In genomic region chr17:30790279-30790678, GRCh38 we compare ENCODE assay signal across 15 cellular contexts. TPM values are rescaled to one million over a fixed set of nuclear protein-coding genes. Genes with fewer than 3 reads are reported as not detected.
DNase-seq lines count a peak whose midpoint lies in the region; ATAC-seq, FAIRE-seq and TF ChIP-seq lines count a peak whose summit lies in the region.
"Had no signal": no experiment of that assay in that cellular context is flagged by ENCODE, and none has a peak within 500 bp of the region (broad histone marks: within the 10 kb centered on the region; RNA-seq: fewer than 3 reads in every experiment).

No MANE protein-coding gene starts in this region.

- H3K23ac ChIP-seq in mesenchymal stem cell (ENCODE audit: low read length in 2 of 2): no peak overlapping the region

- FAIRE-seq in GM19239 (lab: Jason Lieb, UNC): peak; percentile 66
- FAIRE-seq: D721Med had no signal

- H3K9ac ChIP-seq in mesenchymal stem cell (ENCODE audit: low read length) (no peak overlapping the region), colonic mucosa (ENCODE audit: low read depth in 2 of 2, low read length in 2 of 2) (no peak overlapping the region)

- peak overlapping the region; percentile 86 to 95 (median 89) for H3K27ac Mint-ChIP-seq in CD4-positive, CD25-positive, alpha-beta regulatory T cell
- peak overlapping the region; percentile 76 for H3K27ac Mint-ChIP-seq in activated CD8-positive, alpha-beta T cell treated with anti-CD3 and anti-CD28 coated beads for 36 hours
- no peak overlapping the region for H3K27ac Mint-ChIP-seq in nephron progenitor cell

- ATAC-seq in CD4-positive, CD25-positive, alpha-beta regulatory T cell (ENCODE audit: low read depth in 2 of 2): peak; percentile 40 to 53
- ATAC-seq in activated CD8-positive, alpha-beta T cell treated with anti-CD3 and anti-CD28 coated beads for 36 hours: peak; percentile 56

- CTCF ChIA-PET in activated CD8-positive, alpha-beta T cell treated with anti-CD3 and anti-CD28 coated beads for 36 hours (lab: Charles Lee): interaction anchor here (1.0 to 4.4 kb wide), 4 partner anchors 10 to 35 kb away, joined by 3 to 27 read pairs (median 4); partner anchors contain the start of gene CRLF3

- no peak overlapping the region for H2AFZ ChIP-seq in mesenchymal stem cell (ENCODE audit: low read depth, low read length)

- H2BK5ac ChIP-seq in mesenchymal stem cell (ENCODE audit: low read depth, low read length, poor library complexity, severe bottlenecking): no peak overlapping the region

- H3K9me3 Mint-ChIP-seq in CD4-positive, CD25-positive, alpha-beta regulatory T cell: no peaks in the 10 kb centered on the region
- H3K9me3 Mint-ChIP-seq in activated CD8-positive, alpha-beta T cell treated with anti-CD3 and anti-CD28 coated beads for 36 hours: no peaks in the 10 kb centered on the region
- H3K9me3 Mint-ChIP-seq in nephron progenitor cell: no peaks in the 10 kb centered on the region
- H3K9me3 Mint-ChIP-seq: endodermal cell, neural crest cell had no signal

- H3K4me3 Mint-ChIP-seq in CD4-positive, CD25-positive, alpha-beta regulatory T cell: peak overlapping the region; percentile 42 to 75 (median 50)
- H3K4me3 Mint-ChIP-seq in activated CD8-positive, alpha-beta T cell treated with anti-CD3 and anti-CD28 coated beads for 36 hours: no peak overlapping the region
- H3K4me3 Mint-ChIP-seq in nephron progenitor cell: no peak overlapping the region
- H3K4me3 Mint-ChIP-seq: endodermal cell, neural crest cell had no signal

- H3K4me1 Mint-ChIP-seq in CD4-positive, CD25-positive, alpha-beta regulatory T cell: peaks cover 11 to 35% (median 18%) of the 10 kb centered on the region in 4 donors
- peaks cover 17% of the 10 kb centered on the region for H3K4me1 Mint-ChIP-seq in activated CD8-positive, alpha-beta T cell treated with anti-CD3 and anti-CD28 coated beads for 36 hours (ENCODE audit: low read depth)
- H3K4me1 Mint-ChIP-seq in nephron progenitor cell: peaks cover 8% of the 10 kb centered on the region
- H3K4me1 Mint-ChIP-seq: endodermal cell, neural crest cell had no signal

- peak overlapping the region; percentile 55 for H3K4me3 ChIP-seq in CD4-positive, CD25-positive, alpha-beta regulatory T cell (ENCODE audit: low read depth, low read length)
- H3K4me3 ChIP-seq in mesenchymal stem cell (ENCODE audit: insufficient read depth in 1 of 2, low read depth in 1 of 2, low read length in 2 of 2) (no peak overlapping the region), colonic mucosa (no peak overlapping the region)
- H3K4me3 ChIP-seq: suprapubic skin had no signal

- H3K9me3 ChIP-seq in CD4-positive, CD25-positive, alpha-beta regulatory T cell (ENCODE audit: control insufficient read depth in 2 of 2, low read length in 2 of 2): no peaks in the 10 kb centered on the region
- H3K9me3 ChIP-seq in mesenchymal stem cell (ENCODE audit: control insufficient read depth, low read length) (no peaks in the 10 kb centered on the region), colonic mucosa (no peaks in the 10 kb centered on the region)
- H3K9me3 ChIP-seq: suprapubic skin had no signal

- no peak overlapping the region for H3K4me2 ChIP-seq in mesenchymal stem cell (ENCODE audit: low read length, poor library complexity, severe bottlenecking)

- H3K14ac ChIP-seq in mesenchymal stem cell (ENCODE audit: low read length in 2 of 2): no peak overlapping the region

- H4K91ac ChIP-seq in mesenchymal stem cell (ENCODE audit: low read length): no peak overlapping the region

- no peaks in the 10 kb centered on the region for H3K27me3 Mint-ChIP-seq in CD4-positive, CD25-positive, alpha-beta regulatory T cell
- no peaks in the 10 kb centered on the region for H3K27me3 Mint-ChIP-seq in activated CD8-positive, alpha-beta T cell treated with anti-CD3 and anti-CD28 coated beads for 36 hours
- no peaks in the 10 kb centered on the region for H3K27me3 Mint-ChIP-seq in nephron progenitor cell (ENCODE audit: low read depth, poor library complexity)

- 0% methylated on average over 1 of the region's 2 CpGs for WGBS in mesenchymal stem cell

- no peaks in the 10 kb centered on the region for H3K27me3 ChIP-seq in CD4-positive, CD25-positive, alpha-beta regulatory T cell (ENCODE audit: control insufficient read depth, insufficient read depth, low read length)
- H3K27me3 ChIP-seq in mesenchymal stem cell (ENCODE audit: control insufficient read depth in 1 of 2, insufficient read depth in 1 of 2, low read length in 2 of 2) (no peaks in the 10 kb centered on the region), colonic mucosa (no peaks in the 10 kb centered on the region)
- H3K27me3 ChIP-seq: suprapubic skin had no signal

- no peak overlapping the region for H3K4ac ChIP-seq in mesenchymal stem cell (ENCODE audit: low read depth in 1 of 2, low read length in 2 of 2)

- H2BK15ac ChIP-seq in mesenchymal stem cell (ENCODE audit: low read depth, poor library complexity, severe bottlenecking): no peak overlapping the region

- H3K4me1 ChIP-seq in CD4-positive, CD25-positive, alpha-beta regulatory T cell (ENCODE audit: control insufficient read depth, insufficient read depth, low read length, poor library complexity, severe bottlenecking): peaks cover 13% of the 10 kb centered on the region
- peaks cover 2% of the 10 kb centered on the region for H3K4me1 ChIP-seq in mesenchymal stem cell (ENCODE audit: control insufficient read depth, insufficient read depth, low read depth, low read length)
- no peaks in the 10 kb centered on the region for H3K4me1 ChIP-seq in colonic mucosa
- H3K4me1 ChIP-seq: suprapubic skin had no signal

- H4K8ac ChIP-seq in mesenchymal stem cell (ENCODE audit: low read length): no peak overlapping the region

- no peak overlapping the region for H2AK5ac ChIP-seq in mesenchymal stem cell (ENCODE audit: low read length, severe bottlenecking)

- intact Hi-C loops in activated CD8-positive, alpha-beta T cell treated with anti-CD3 and anti-CD28 coated beads for 36 hours (cut with micrococcal nuclease): no loop called here
- intact Hi-C loops in colonic mucosa (cut with DNase I): no loop called here

- H3K79me1 ChIP-seq in mesenchymal stem cell (replicated peaks; ENCODE audit: low read length, poor library complexity, severe bottlenecking): peaks cover 7% of the 10 kb centered on the region

- H2BK12ac ChIP-seq in mesenchymal stem cell (ENCODE audit: low read length in 2 of 2): no peak overlapping the region

- H3K18ac ChIP-seq in mesenchymal stem cell (ENCODE audit: low read depth in 1 of 2, low read length in 2 of 2): no peak overlapping the region

- H2BK120ac ChIP-seq in mesenchymal stem cell (ENCODE audit: low read depth, low read length): no peak overlapping the region

- DNase-seq in CD4-positive, CD25-positive, alpha-beta regulatory T cell: peak in 2 of 3 donors; percentile 20 to 58
- DNase-seq in GM19239 (ENCODE audit: insufficient read length, low spot score) (peak; percentile 26), mesenchymal stem cell (peak; percentile 49), colonic mucosa (no peak), nephron progenitor cell (no peak), iPS-NIHi7 (ENCODE audit: extremely low spot score) (no peak)
- no peak for DNase-seq in activated CD8-positive, alpha-beta T cell treated with anti-CD3 and anti-CD28 coated beads for 36 hours
- DNase-seq: endodermal cell, GOT3, NCI-H524, RPMI8226, T-helper 9 cell had no signal

- peaks cover 76% of the 10 kb centered on the region for H3K36me3 ChIP-seq in CD4-positive, CD25-positive, alpha-beta regulatory T cell (ENCODE audit: control insufficient read depth, insufficient read depth, low read length)
- H3K36me3 ChIP-seq in mesenchymal stem cell (ENCODE audit: control insufficient read depth in 1 of 2, insufficient read depth in 2 of 2, low read depth in 1 of 2, low read length in 2 of 2): peaks cover 30 to 88% of the 10 kb centered on the region in 2 experiments
- H3K36me3 ChIP-seq in colonic mucosa: peaks cover 8% of the 10 kb centered on the region

- peaks cover 43% of the 10 kb centered on the region for H3K36me3 Mint-ChIP-seq in CD4-positive, CD25-positive, alpha-beta regulatory T cell
- peaks cover 50% of the 10 kb centered on the region for H3K36me3 Mint-ChIP-seq in activated CD8-positive, alpha-beta T cell treated with anti-CD3 and anti-CD28 coated beads for 36 hours (ENCODE audit: low read depth)
- peaks cover 71% of the 10 kb centered on the region for H3K36me3 Mint-ChIP-seq in nephron progenitor cell (ENCODE audit: low read depth)

- H3K27ac ChIP-seq in CD4-positive, CD25-positive, alpha-beta regulatory T cell (ENCODE audit: insufficient read depth, low read length, poor library complexity, severe bottlenecking): peak overlapping the region; percentile 68
- H3K27ac ChIP-seq in mesenchymal stem cell (ENCODE audit: low read length, poor library complexity, severe bottlenecking) (no peak overlapping the region), colonic mucosa (no peak overlapping the region)
- H3K27ac ChIP-seq: suprapubic skin had no signal

- no peak for TF ChIP-seq CTCF in activated CD8-positive, alpha-beta T cell treated with anti-CD3 and anti-CD28 coated beads for 36 hours (IDR thresholded peaks at IDR 0.05)
- TF ChIP-seq CTCF in colonic mucosa (IDR thresholded peaks at IDR 0.05): no peak
- no peak for TF ChIP-seq CTCF in nephron progenitor cell (IDR thresholded peaks at IDR 0.05)

- POLR2A ChIA-PET in activated CD8-positive, alpha-beta T cell treated with anti-CD3 and anti-CD28 coated beads for 36 hours (lab: Charles Lee): interaction anchor here (0.6 to 1.9 kb wide), 9 partner anchors 9 to 48 kb away, joined by 3 to 13 read pairs (median 3); partner anchors contain the start of gene CRLF3

RNA-seq across cellular contexts. Expression of gene CRLF3, which starts 34.2 kb away (rescaled TPM):
- 76.2 TPM for total RNA-seq in CD4-positive, CD25-positive, alpha-beta regulatory T cell
- 100 to 1,000 TPM; 101 to 169 (median 131) TPM for polyA plus RNA-seq in CD4-positive, CD25-positive, alpha-beta regulatory T cell
- 10 to 100 TPM; 40.3 to 42.5 TPM for total RNA-seq in activated CD8-positive, alpha-beta T cell treated with anti-CD3 and anti-CD28 coated beads for 36 hours
- 4.3 TPM for polyA plus RNA-seq in mesenchymal stem cell (2013, experiment 1 of 2)
- polyA plus RNA-seq in mesenchymal stem cell (2013, experiment 2 of 2): 4.4 TPM
- 10 to 100 TPM; 12.0 to 18.0 TPM for total RNA-seq in colonic mucosa

RNA-seq across cellular contexts. Expression of gene ATAD5, which starts 41.5 kb away (rescaled TPM):
- 5.7 TPM for total RNA-seq in CD4-positive, CD25-positive, alpha-beta regulatory T cell
- 1 to 10 TPM in 3 of 4 donors, under 1 TPM in 1; 0.72 to 1.5 (median 1.2) TPM for polyA plus RNA-seq in CD4-positive, CD25-positive, alpha-beta regulatory T cell
- 10 to 100 TPM; 34.5 to 35.0 TPM for total RNA-seq in activated CD8-positive, alpha-beta T cell treated with anti-CD3 and anti-CD28 coated beads for 36 hours
- polyA plus RNA-seq in mesenchymal stem cell (2013, experiment 1 of 2): 1.0 TPM
- 0.92 TPM for polyA plus RNA-seq in mesenchymal stem cell (2013, experiment 2 of 2)
- 10 to 100 TPM in 1 of 2 donors, 1 to 10 TPM in 1; 3.7 to 10.1 TPM for total RNA-seq in colonic mucosa

Comparison
In these comparisons a context has a peak if more than half of its experiments do, and no peak if none do; other contexts are left out.
1. DNase-seq: peak in CD4-positive, CD25-positive, alpha-beta regulatory T cell (2 of 3), GM19239 (single experiment) and mesenchymal stem cell (single experiment); none in activated CD8-positive, alpha-beta T cell treated with anti-CD3 and anti-CD28 coated beads for 36 hours (single experiment), colonic mucosa (single experiment), nephron progenitor cell (single experiment) and iPS-NIHi7 (single experiment).
2. H3K4me3 Mint-ChIP-seq: peak in CD4-positive, CD25-positive, alpha-beta regulatory T cell (4 of 4); none in activated CD8-positive, alpha-beta T cell treated with anti-CD3 and anti-CD28 coated beads for 36 hours (single experiment) and nephron progenitor cell (single experiment).